1 cellular context compared by ENCODE assay signal in the genomic region with DNA sequence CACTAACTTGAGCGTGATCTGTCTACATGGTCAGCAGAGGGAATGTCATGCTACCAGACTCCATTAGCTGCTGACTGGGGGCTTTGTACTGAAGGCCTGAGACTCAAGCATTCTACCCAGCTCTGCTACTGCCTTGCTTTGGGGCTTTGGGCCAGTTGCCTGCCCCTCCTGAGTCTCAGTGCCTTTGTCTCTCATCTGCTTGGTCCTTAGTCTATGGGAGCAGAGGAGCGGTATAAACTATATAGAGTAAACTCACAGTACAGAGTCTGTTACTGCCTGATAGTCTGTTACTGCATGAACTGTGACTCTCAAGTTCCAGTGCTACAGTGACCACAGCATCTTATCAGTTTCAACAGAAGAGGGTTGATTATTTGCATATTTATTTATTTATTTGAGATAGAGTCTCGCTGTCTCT.
TF ChIP-seq lines count a peak whose summit lies in the region.

No MANE protein-coding gene starts in this region.

TF ChIP-seq in K562, 482 proteins besides CTCF, POLR2A, EP300 and RAD21 (continued from another document and continues in another):
- TF ChIP-seq, protein P1, sequence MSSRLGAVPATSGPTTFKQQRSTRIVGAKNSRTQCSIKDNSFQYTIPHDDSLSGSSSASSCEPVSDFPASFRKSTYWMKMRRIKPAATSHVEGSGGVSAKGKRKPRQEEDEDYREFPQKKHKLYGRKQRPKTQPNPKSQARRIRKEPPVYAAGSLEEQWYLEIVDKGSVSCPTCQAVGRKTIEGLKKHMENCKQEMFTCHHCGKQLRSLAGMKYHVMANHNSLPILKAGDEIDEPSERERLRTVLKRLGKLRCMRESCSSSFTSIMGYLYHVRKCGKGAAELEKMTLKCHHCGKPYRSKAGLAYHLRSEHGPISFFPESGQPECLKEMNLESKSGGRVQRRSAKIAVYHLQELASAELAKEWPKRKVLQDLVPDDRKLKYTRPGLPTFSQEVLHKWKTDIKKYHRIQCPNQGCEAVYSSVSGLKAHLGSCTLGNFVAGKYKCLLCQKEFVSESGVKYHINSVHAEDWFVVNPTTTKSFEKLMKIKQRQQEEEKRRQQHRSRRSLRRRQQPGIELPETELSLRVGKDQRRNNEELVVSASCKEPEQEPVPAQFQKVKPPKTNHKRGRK (tag; IDR thresholded peaks at IDR 0.05): no peak
- TF ChIP-seq CCNT2 (IDR thresholded peaks at IDR 0.05; ENCODE audit: borderline replicate concordance, extremely low read depth, insufficient read length, low read depth, low read length): peak; percentile 80
- 0 out of 2 replicates have a peak, but pooled peaks have one; percentile 69 for TF ChIP-seq NFATC3 (IDR thresholded peaks at IDR 0.05)
- TF ChIP-seq RBM14 (IDR thresholded peaks at IDR 0.05; ENCODE audit: borderline replicate concordance, insufficient read depth, low read depth, low read length): no peak
- no peak for TF ChIP-seq TAF9B (IDR thresholded peaks at IDR 0.05; ENCODE audit: partially characterized antibody)
- no peak for TF ChIP-seq ZNF830 (CRISPR knock-in tag; IDR thresholded peaks at IDR 0.05)
- TF ChIP-seq HDAC3 (IDR thresholded peaks at IDR 0.05; ENCODE audit: borderline replicate concordance, partially characterized antibody): peak; percentile 82
- no peak for TF ChIP-seq FOXJ3 (CRISPR knock-in tag; IDR thresholded peaks at IDR 0.05)
- no peak for TF ChIP-seq ZNF174 (CRISPR knock-in tag; IDR thresholded peaks at IDR 0.05)
- TF ChIP-seq, protein P2, sequence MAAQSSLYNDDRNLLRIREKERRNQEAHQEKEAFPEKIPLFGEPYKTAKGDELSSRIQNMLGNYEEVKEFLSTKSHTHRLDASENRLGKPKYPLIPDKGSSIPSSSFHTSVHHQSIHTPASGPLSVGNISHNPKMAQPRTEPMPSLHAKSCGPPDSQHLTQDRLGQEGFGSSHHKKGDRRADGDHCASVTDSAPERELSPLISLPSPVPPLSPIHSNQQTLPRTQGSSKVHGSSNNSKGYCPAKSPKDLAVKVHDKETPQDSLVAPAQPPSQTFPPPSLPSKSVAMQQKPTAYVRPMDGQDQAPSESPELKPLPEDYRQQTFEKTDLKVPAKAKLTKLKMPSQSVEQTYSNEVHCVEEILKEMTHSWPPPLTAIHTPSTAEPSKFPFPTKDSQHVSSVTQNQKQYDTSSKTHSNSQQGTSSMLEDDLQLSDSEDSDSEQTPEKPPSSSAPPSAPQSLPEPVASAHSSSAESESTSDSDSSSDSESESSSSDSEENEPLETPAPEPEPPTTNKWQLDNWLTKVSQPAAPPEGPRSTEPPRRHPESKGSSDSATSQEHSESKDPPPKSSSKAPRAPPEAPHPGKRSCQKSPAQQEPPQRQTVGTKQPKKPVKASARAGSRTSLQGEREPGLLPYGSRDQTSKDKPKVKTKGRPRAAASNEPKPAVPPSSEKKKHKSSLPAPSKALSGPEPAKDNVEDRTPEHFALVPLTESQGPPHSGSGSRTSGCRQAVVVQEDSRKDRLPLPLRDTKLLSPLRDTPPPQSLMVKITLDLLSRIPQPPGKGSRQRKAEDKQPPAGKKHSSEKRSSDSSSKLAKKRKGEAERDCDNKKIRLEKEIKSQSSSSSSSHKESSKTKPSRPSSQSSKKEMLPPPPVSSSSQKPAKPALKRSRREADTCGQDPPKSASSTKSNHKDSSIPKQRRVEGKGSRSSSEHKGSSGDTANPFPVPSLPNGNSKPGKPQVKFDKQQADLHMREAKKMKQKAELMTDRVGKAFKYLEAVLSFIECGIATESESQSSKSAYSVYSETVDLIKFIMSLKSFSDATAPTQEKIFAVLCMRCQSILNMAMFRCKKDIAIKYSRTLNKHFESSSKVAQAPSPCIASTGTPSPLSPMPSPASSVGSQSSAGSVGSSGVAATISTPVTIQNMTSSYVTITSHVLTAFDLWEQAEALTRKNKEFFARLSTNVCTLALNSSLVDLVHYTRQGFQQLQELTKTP (IDR thresholded peaks at IDR 0.05; ENCODE audit: low read depth in 1 of 2, partially characterized antibody in 2 of 2): peak in 1 of 2 experiments; percentile 66
- TF ChIP-seq, protein P3, sequence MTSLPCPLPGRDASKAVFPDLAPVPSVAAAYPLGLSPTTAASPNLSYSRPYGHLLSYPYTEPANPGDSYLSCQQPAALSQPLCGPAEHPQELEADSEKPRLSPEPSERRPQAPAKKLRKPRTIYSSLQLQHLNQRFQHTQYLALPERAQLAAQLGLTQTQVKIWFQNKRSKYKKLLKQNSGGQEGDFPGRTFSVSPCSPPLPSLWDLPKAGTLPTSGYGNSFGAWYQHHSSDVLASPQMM (CRISPR knock-in tag; IDR thresholded peaks at IDR 0.05): no peak
- TF ChIP-seq CEBPG (CRISPR knock-in tag; IDR thresholded peaks at IDR 0.05): no peak
- TF ChIP-seq CEBPG (tag; conservative IDR thresholded peaks at IDR 0.05 in 1 of 2, IDR thresholded peaks at IDR 0.05 in 1 of 2): no peak
- no peak for TF ChIP-seq CREBBP (IDR thresholded peaks at IDR 0.05; ENCODE audit: low read depth, low read length)
- TF ChIP-seq, protein P4, sequence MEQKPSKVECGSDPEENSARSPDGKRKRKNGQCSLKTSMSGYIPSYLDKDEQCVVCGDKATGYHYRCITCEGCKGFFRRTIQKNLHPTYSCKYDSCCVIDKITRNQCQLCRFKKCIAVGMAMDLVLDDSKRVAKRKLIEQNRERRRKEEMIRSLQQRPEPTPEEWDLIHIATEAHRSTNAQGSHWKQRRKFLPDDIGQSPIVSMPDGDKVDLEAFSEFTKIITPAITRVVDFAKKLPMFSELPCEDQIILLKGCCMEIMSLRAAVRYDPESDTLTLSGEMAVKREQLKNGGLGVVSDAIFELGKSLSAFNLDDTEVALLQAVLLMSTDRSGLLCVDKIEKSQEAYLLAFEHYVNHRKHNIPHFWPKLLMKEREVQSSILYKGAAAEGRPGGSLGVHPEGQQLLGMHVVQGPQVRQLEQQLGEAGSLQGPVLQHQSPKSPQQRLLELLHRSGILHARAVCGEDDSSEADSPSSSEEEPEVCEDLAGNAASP (IDR thresholded peaks at IDR 0.05): no peak
- TF ChIP-seq, protein P5, sequence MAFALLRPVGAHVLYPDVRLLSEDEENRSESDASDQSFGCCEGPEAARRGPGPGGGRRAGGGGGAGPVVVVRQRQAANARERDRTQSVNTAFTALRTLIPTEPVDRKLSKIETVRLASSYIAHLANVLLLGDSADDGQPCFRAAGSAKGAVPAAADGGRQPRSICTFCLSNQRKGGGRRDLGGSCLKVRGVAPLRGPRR (CRISPR knock-in tag; IDR thresholded peaks at IDR 0.05): no peak
- no peak for TF ChIP-seq NFRKB (IDR thresholded peaks at IDR 0.05; ENCODE audit: low read depth)
- TF ChIP-seq ARHGAP35 (IDR thresholded peaks at IDR 0.05; ENCODE audit: partially characterized antibody): no peak
- TF ChIP-seq, protein P6, sequence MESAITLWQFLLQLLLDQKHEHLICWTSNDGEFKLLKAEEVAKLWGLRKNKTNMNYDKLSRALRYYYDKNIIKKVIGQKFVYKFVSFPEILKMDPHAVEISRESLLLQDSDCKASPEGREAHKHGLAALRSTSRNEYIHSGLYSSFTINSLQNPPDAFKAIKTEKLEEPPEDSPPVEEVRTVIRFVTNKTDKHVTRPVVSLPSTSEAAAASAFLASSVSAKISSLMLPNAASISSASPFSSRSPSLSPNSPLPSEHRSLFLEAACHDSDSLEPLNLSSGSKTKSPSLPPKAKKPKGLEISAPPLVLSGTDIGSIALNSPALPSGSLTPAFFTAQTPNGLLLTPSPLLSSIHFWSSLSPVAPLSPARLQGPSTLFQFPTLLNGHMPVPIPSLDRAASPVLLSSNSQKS (CRISPR knock-in tag; IDR thresholded peaks at IDR 0.05): no peak
- TF ChIP-seq MCM2 (IDR thresholded peaks at IDR 0.05; ENCODE audit: low read depth): no peak
- no peak for TF ChIP-seq SAFB2 (IDR thresholded peaks at IDR 0.05; ENCODE audit: borderline replicate concordance, low read depth, low read length, severe bottlenecking)
- TF ChIP-seq DPF2 (IDR thresholded peaks at IDR 0.05): peak; percentile 97
- TF ChIP-seq BACH1 (tag; IDR thresholded peaks at IDR 0.05): no peak
- TF ChIP-seq JUN (IDR thresholded peaks at IDR 0.05; ENCODE audit: borderline replicate concordance, low read depth, low read length): 0 out of 2 replicates have a peak, but pooled peaks have one; percentile 26
- no peak for TF ChIP-seq JUN (CRISPR knock-in tag; IDR thresholded peaks at IDR 0.05; ENCODE audit: borderline replicate concordance)
- no peak for TF ChIP-seq MCM3 (IDR thresholded peaks at IDR 0.05)
- TF ChIP-seq, protein P7, sequence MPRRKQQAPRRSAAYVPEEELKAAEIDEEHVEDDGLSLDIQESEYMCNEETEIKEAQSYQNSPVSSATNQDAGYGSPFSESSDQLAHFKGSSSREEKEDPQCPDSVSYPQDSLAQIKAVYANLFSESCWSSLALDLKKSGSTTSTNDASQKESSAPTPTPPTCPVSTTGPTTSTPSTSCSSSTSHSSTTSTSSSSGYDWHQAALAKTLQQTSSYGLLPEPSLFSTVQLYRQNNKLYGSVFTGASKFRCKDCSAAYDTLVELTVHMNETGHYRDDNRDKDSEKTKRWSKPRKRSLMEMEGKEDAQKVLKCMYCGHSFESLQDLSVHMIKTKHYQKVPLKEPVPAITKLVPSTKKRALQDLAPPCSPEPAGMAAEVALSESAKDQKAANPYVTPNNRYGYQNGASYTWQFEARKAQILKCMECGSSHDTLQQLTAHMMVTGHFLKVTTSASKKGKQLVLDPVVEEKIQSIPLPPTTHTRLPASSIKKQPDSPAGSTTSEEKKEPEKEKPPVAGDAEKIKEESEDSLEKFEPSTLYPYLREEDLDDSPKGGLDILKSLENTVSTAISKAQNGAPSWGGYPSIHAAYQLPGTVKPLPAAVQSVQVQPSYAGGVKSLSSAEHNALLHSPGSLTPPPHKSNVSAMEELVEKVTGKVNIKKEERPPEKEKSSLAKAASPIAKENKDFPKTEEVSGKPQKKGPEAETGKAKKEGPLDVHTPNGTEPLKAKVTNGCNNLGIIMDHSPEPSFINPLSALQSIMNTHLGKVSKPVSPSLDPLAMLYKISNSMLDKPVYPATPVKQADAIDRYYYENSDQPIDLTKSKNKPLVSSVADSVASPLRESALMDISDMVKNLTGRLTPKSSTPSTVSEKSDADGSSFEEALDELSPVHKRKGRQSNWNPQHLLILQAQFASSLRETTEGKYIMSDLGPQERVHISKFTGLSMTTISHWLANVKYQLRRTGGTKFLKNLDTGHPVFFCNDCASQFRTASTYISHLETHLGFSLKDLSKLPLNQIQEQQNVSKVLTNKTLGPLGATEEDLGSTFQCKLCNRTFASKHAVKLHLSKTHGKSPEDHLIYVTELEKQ (CRISPR knock-in tag; IDR thresholded peaks at IDR 0.05): no peak
- TF ChIP-seq NCOA2 (IDR thresholded peaks at IDR 0.05; ENCODE audit: partially characterized antibody in 2 of 2): no peak
- TF ChIP-seq TEAD1 (CRISPR knock-in tag; IDR thresholded peaks at IDR 0.05): 0 out of 4 replicates have a peak, but pooled peaks of 1 of the 2 experiments have one; percentile 11
- peak in 1 of 2 experiments; percentile 23; a peak in 1 of 4 replicates for TF ChIP-seq SRF (CRISPR knock-in tag; IDR thresholded peaks at IDR 0.05)
- TF ChIP-seq CBX5 (IDR thresholded peaks at IDR 0.05; ENCODE audit: borderline replicate concordance, low read depth): no peak
- TF ChIP-seq MBD2 (IDR thresholded peaks at IDR 0.05; ENCODE audit: borderline replicate concordance, low read depth): no peak
- TF ChIP-seq ZZZ3 (IDR thresholded peaks at IDR 0.05): no peak
- no peak for TF ChIP-seq ZNF274 (IDR thresholded peaks at IDR 0.05; ENCODE audit: borderline replicate concordance, low read depth, low read length)
- no peak for TF ChIP-seq NELFE (IDR thresholded peaks at IDR 0.05; ENCODE audit: insufficient read depth, insufficient read length)
- no peak for TF ChIP-seq TOE1 (IDR thresholded peaks at IDR 0.05; ENCODE audit: borderline replicate concordance)
- TF ChIP-seq TOE1 (CRISPR knock-in tag; IDR thresholded peaks at IDR 0.05; ENCODE audit: borderline replicate concordance, low read depth): no peak
- TF ChIP-seq, protein P8, sequence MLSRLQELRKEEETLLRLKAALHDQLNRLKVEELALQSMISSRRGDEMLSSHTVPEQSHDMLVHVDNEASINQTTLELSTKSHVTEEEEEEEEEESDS (CRISPR knock-in tag; IDR thresholded peaks at IDR 0.05): no peak
- TF ChIP-seq ZNF668 (CRISPR knock-in tag; IDR thresholded peaks at IDR 0.05): no peak
- no peak for TF ChIP-seq ZNF561 (CRISPR knock-in tag; conservative IDR thresholded peaks at IDR 0.05)
- no peak for TF ChIP-seq ZFP1 (CRISPR knock-in tag; IDR thresholded peaks at IDR 0.05)
- TF ChIP-seq, protein P9, sequence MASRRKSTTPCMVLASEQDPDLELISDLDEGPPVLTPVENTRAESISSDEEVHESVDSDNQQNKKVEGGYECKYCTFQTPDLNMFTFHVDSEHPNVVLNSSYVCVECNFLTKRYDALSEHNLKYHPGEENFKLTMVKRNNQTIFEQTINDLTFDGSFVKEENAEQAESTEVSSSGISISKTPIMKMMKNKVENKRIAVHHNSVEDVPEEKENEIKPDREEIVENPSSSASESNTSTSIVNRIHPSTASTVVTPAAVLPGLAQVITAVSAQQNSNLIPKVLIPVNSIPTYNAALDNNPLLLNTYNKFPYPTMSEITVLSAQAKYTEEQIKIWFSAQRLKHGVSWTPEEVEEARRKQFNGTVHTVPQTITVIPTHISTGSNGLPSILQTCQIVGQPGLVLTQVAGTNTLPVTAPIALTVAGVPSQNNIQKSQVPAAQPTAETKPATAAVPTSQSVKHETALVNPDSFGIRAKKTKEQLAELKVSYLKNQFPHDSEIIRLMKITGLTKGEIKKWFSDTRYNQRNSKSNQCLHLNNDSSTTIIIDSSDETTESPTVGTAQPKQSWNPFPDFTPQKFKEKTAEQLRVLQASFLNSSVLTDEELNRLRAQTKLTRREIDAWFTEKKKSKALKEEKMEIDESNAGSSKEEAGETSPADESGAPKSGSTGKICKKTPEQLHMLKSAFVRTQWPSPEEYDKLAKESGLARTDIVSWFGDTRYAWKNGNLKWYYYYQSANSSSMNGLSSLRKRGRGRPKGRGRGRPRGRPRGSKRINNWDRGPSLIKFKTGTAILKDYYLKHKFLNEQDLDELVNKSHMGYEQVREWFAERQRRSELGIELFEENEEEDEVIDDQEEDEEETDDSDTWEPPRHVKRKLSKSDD (conservative IDR thresholded peaks at IDR 0.05; ENCODE audit: low read length): no peak
- TF ChIP-seq NCOA6 (IDR thresholded peaks at IDR 0.05): no peak
- peak in 1 of 2 experiments; percentile 8; a peak in 2 of 4 replicates for TF ChIP-seq HDAC1 (IDR thresholded peaks at IDR 0.05)
- no peak for TF ChIP-seq MAZ (CRISPR knock-in tag; conservative IDR thresholded peaks at IDR 0.05 in 1 of 2, IDR thresholded peaks at IDR 0.05 in 1 of 2)
- no peak for TF ChIP-seq SAP30 (IDR thresholded peaks at IDR 0.05; ENCODE audit: borderline replicate concordance, insufficient read depth, low read depth, low read length, poor library complexity, severe bottlenecking)
- no peak for TF ChIP-seq IRF2 (CRISPR knock-in tag; IDR thresholded peaks at IDR 0.05)
- no peak for TF ChIP-seq ZNF695 (CRISPR knock-in tag; IDR thresholded peaks at IDR 0.05)
- peak; percentile 78; the same call in 1 of the 2 replicates for TF ChIP-seq CC2D1A (IDR thresholded peaks at IDR 0.05)
- no peak for TF ChIP-seq EP400 (IDR thresholded peaks at IDR 0.05)
- TF ChIP-seq PTTG1 (tag; IDR thresholded peaks at IDR 0.05; ENCODE audit: low read depth): no peak
- peak; percentile 80 for TF ChIP-seq JUND (IDR thresholded peaks at IDR 0.05; ENCODE audit: borderline replicate concordance, low read depth, low read length)
- TF ChIP-seq JUND (tag; IDR thresholded peaks at IDR 0.05; ENCODE audit: borderline replicate concordance, low read depth, low read length): no peak
